In the genomic region with DNA sequence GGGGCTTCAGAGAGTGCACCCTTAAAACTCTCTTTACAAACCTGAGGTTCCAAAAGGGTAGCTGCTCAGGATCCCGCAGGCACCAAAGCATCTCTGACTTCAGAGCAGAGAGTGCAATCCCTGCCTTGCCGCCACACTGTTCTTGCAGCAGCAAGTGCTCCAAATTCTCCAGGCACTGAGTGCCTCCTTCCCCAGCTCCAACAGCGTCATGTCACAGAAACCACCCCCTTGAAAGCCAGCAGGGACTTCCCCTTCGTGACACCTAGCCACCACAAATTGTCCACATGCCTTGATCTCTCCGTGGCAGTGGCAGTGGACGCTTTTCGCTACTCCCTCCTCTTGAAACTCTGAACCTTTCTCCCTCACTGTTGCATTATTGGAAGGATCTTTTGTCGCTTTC, we compare ENCODE assay signal across 9 cellular contexts. TPM values are rescaled to one million over a fixed set of nuclear protein-coding genes. Genes with fewer than 3 reads are reported as not detected.
DNase-seq lines count a peak whose midpoint lies in the region; ATAC-seq and TF ChIP-seq lines count a peak whose summit lies in the region.
"Had no signal": no experiment of that assay in that cellular context is flagged by ENCODE, and none has a peak within 500 bp of the region (broad histone marks: within the 10 kb centered on the region; RNA-seq: fewer than 3 reads in every experiment).

No MANE protein-coding gene starts in this region.

- peaks cover 58 to 67% (median 60%) of the 10 kb centered on the region in 4 donors for H3K4me1 Mint-ChIP-seq in CD4-positive, alpha-beta memory T cell
- H3K4me1 Mint-ChIP-seq in nephron, result peaks cover 61% of the 10 kb centered on the region

- intact Hi-C loops in CD4-positive, alpha-beta memory T cell (cut with micrococcal nuclease), result no loop called here

- no peaks in the 10 kb centered on the region for H3K9me3 Mint-ChIP-seq in CD4-positive, alpha-beta memory T cell
- H3K9me3 Mint-ChIP-seq in nephron, result no peaks in the 10 kb centered on the region

- H3K27me3 ChIP-seq in CD4-positive, alpha-beta memory T cell (ENCODE audit: insufficient read depth, low read length), result no peaks in the 10 kb centered on the region
- no peaks in the 10 kb centered on the region for H3K27me3 ChIP-seq in brain microvascular endothelial cell (replicated peaks)

- H3K27ac ChIP-seq in CD4-positive, alpha-beta memory T cell (ENCODE audit: low read depth, low read length), result no peak overlapping the region
- H3K27ac ChIP-seq in coronary artery (peak overlapping the region; percentile 77 to 86), brain microvascular endothelial cell (no peak overlapping the region)

- peaks cover 6 to 16% of the 10 kb centered on the region in 2 donors for H3K36me3 Mint-ChIP-seq in CD4-positive, alpha-beta memory T cell
- peaks cover 16% of the 10 kb centered on the region for H3K36me3 Mint-ChIP-seq in nephron (ENCODE audit: low read depth)

- CTCF ChIA-PET in CD4-positive, alpha-beta memory T cell (lab: Charles Lee; ENCODE audit: partially characterized antibody), result no interaction called here

- peaks cover 5% of the 10 kb centered on the region for H3K36me3 ChIP-seq in CD4-positive, alpha-beta memory T cell (ENCODE audit: insufficient read depth, low read length)
- H3K36me3 ChIP-seq in brain microvascular endothelial cell (replicated peaks), result no peaks in the 10 kb centered on the region

- no peaks in the 10 kb centered on the region for H3K9me3 ChIP-seq in CD4-positive, alpha-beta memory T cell (ENCODE audit: control insufficient read depth in 1 of 2, low read length in 2 of 2)

- peaks cover 54% of the 10 kb centered on the region for H3K4me1 ChIP-seq in CD4-positive, alpha-beta memory T cell (ENCODE audit: insufficient read depth, low read length)

- peak in 2 of 5 donors; percentile 10 to 67 for DNase-seq in CD4-positive, alpha-beta memory T cell
- peak; percentile 12 for DNase-seq in KBM-7
- no peak for DNase-seq in coronary artery (ENCODE audit: low spot score)
- no peak for DNase-seq in NCI-H524 treated with DMSO at 0.1 percent for 48 hours (lab: John Stamatoyannopoulos, UW)
- no peak for DNase-seq in brain microvascular endothelial cell
- no peak for DNase-seq in cortex of kidney (lab: John Stamatoyannopoulos, UW)
- DNase-seq: NCI-H146 had no signal

- no peak overlapping the region for H3K4me3 ChIP-seq in CD4-positive, alpha-beta memory T cell (ENCODE audit: low read length in 2 of 2)
- H3K4me3 ChIP-seq in coronary artery (no peak overlapping the region), brain microvascular endothelial cell (ENCODE audit: low read depth, low read length) (no peak overlapping the region)

- TF ChIP-seq CTCF in coronary artery (IDR thresholded peaks at IDR 0.05), result no peak
- no peak for TF ChIP-seq CTCF in nephron (IDR thresholded peaks at IDR 0.05; ENCODE audit: unreplicated experiment in 3 of 3)
- TF ChIP-seq CTCF in brain microvascular endothelial cell (IDR thresholded peaks at IDR 0.05; ENCODE audit: low read depth, low read length, missing control alignments), result no peak

- POLR2A ChIA-PET in CD4-positive, alpha-beta memory T cell (lab: Charles Lee; ENCODE audit: partially characterized antibody), result no interaction called here

- ATAC-seq in GM18858 (IDR thresholded peaks at IDR 0.05; ENCODE audit: unreplicated experiment), result no peak

- H3K27me3 Mint-ChIP-seq in CD4-positive, alpha-beta memory T cell, result no peaks in the 10 kb centered on the region
- no peaks in the 10 kb centered on the region for H3K27me3 Mint-ChIP-seq in nephron (ENCODE audit: low read depth)

- peak overlapping the region; percentile 26 to 80 (median 63) for H3K27ac Mint-ChIP-seq in CD4-positive, alpha-beta memory T cell
- H3K27ac Mint-ChIP-seq in nephron, result peak overlapping the region in 2 of 3 experiments; percentile 26 to 69

- in situ Hi-C loops in KBM-7 (cut with MboI; ENCODE audit: low pct_unique_long_range_greater_than_20kb, low sequenced_read_pairs) (no loop called here), brain microvascular endothelial cell (cut with HindIII; ENCODE audit: low pct_ligation_motif_present, low sequenced_read_pairs) (no loop called here)

- peak overlapping the region in 5 of 8 donors; percentile 31 to 73 (median 64) for H3K4me3 Mint-ChIP-seq in CD4-positive, alpha-beta memory T cell
- H3K4me3 Mint-ChIP-seq in nephron, result no peak overlapping the region

RNA-seq across cellular contexts. Expression of a gene that starts 39.9 kb away (rescaled TPM):
- 10 to 100 TPM; 33.0 to 36.2 TPM for total RNA-seq in CD4-positive, alpha-beta memory T cell
- 10 to 100 TPM; 20.1 to 23.7 TPM for polyA plus RNA-seq in CD4-positive, alpha-beta memory T cell

Comparison
In these comparisons a context has a peak if more than half of its experiments do, and no peak if none do; other contexts are left out.
1. H3K27ac ChIP-seq: peak in coronary artery (2 of 2); none in CD4-positive, alpha-beta memory T cell (single experiment) and brain microvascular endothelial cell (single experiment).
2. H3K4me3 Mint-ChIP-seq: peak in CD4-positive, alpha-beta memory T cell (5 of 8); none in nephron (0 of 3).